ENCODE assay signal across 1 cellular context in the genomic region with DNA sequence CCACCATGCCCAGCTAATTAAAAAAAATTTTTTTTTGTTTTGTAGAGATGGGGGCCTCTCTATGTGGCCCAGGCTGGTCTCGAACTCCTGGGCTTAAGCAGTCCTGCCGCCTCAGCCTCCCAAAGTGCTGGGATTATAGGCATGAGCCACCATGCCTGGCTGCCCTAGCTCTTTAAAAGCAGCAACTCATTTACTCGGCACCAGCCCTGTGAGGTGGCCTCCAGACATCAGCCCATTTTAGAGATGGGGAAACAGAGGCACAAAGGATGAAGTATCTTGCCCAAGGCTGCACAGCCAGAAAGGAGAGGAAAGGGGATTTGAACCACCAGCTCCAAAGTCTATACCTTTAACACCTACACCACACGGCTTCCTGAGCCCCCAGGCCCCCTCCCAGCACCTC.
TF ChIP-seq lines count a peak whose summit lies in the region.

No MANE protein-coding gene starts in this region.

TF ChIP-seq in H1, 55 proteins besides CTCF, POLR2A, EP300 and RAD21:
- TF ChIP-seq HDAC2 (IDR thresholded peaks at IDR 0.05; ENCODE audit: borderline replicate concordance in 1 of 2, low read depth in 2 of 2, low read length in 2 of 2) (0 out of 4 replicates have a peak, but pooled peaks of 1 of the 2 experiments have one; percentile 53), BACH1 (IDR thresholded peaks at IDR 0.05; ENCODE audit: low read length) (no peak), KDM1A (IDR thresholded peaks at IDR 0.05; ENCODE audit: borderline replicate concordance, low read length) (peak; percentile 95)
- TF ChIP-seq, protein P1, sequence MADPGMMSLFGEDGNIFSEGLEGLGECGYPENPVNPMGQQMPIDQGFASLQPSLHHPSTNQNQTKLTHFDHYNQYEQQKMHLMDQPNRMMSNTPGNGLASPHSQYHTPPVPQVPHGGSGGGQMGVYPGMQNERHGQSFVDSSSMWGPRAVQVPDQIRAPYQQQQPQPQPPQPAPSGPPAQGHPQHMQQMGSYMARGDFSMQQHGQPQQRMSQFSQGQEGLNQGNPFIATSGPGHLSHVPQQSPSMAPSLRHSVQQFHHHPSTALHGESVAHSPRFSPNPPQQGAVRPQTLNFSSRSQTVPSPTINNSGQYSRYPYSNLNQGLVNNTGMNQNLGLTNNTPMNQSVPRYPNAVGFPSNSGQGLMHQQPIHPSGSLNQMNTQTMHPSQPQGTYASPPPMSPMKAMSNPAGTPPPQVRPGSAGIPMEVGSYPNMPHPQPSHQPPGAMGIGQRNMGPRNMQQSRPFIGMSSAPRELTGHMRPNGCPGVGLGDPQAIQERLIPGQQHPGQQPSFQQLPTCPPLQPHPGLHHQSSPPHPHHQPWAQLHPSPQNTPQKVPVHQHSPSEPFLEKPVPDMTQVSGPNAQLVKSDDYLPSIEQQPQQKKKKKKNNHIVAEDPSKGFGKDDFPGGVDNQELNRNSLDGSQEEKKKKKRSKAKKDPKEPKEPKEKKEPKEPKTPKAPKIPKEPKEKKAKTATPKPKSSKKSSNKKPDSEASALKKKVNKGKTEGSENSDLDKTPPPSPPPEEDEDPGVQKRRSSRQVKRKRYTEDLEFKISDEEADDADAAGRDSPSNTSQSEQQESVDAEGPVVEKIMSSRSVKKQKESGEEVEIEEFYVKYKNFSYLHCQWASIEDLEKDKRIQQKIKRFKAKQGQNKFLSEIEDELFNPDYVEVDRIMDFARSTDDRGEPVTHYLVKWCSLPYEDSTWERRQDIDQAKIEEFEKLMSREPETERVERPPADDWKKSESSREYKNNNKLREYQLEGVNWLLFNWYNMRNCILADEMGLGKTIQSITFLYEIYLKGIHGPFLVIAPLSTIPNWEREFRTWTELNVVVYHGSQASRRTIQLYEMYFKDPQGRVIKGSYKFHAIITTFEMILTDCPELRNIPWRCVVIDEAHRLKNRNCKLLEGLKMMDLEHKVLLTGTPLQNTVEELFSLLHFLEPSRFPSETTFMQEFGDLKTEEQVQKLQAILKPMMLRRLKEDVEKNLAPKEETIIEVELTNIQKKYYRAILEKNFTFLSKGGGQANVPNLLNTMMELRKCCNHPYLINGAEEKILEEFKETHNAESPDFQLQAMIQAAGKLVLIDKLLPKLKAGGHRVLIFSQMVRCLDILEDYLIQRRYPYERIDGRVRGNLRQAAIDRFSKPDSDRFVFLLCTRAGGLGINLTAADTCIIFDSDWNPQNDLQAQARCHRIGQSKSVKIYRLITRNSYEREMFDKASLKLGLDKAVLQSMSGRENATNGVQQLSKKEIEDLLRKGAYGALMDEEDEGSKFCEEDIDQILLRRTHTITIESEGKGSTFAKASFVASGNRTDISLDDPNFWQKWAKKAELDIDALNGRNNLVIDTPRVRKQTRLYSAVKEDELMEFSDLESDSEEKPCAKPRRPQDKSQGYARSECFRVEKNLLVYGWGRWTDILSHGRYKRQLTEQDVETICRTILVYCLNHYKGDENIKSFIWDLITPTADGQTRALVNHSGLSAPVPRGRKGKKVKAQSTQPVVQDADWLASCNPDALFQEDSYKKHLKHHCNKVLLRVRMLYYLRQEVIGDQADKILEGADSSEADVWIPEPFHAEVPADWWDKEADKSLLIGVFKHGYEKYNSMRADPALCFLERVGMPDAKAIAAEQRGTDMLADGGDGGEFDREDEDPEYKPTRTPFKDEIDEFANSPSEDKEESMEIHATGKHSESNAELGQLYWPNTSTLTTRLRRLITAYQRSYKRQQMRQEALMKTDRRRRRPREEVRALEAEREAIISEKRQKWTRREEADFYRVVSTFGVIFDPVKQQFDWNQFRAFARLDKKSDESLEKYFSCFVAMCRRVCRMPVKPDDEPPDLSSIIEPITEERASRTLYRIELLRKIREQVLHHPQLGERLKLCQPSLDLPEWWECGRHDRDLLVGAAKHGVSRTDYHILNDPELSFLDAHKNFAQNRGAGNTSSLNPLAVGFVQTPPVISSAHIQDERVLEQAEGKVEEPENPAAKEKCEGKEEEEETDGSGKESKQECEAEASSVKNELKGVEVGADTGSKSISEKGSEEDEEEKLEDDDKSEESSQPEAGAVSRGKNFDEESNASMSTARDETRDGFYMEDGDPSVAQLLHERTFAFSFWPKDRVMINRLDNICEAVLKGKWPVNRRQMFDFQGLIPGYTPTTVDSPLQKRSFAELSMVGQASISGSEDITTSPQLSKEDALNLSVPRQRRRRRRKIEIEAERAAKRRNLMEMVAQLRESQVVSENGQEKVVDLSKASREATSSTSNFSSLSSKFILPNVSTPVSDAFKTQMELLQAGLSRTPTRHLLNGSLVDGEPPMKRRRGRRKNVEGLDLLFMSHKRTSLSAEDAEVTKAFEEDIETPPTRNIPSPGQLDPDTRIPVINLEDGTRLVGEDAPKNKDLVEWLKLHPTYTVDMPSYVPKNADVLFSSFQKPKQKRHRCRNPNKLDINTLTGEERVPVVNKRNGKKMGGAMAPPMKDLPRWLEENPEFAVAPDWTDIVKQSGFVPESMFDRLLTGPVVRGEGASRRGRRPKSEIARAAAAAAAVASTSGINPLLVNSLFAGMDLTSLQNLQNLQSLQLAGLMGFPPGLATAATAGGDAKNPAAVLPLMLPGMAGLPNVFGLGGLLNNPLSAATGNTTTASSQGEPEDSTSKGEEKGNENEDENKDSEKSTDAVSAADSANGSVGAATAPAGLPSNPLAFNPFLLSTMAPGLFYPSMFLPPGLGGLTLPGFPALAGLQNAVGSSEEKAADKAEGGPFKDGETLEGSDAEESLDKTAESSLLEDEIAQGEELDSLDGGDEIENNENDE (IDR thresholded peaks at IDR 0.05; ENCODE audit: insufficient replicate concordance, low read length): no peak
